In genomic region chr18:11852048-11852341, GRCh38 we compare ENCODE assay signal across 1 cellular context.
TF ChIP-seq lines count a peak whose summit lies in the region.

No MANE protein-coding gene starts in this region.

TF ChIP-seq in HCT116, 20 proteins besides CTCF, POLR2A, EP300 and RAD21 (continued from another document):
- TF ChIP-seq YY1 (IDR thresholded peaks at IDR 0.05; ENCODE audit: extremely low read depth, insufficient replicate concordance, low read depth, low read length): no peak
TF ChIP-seq in HCT116: peak in this region for 0.
